In the genomic region with DNA sequence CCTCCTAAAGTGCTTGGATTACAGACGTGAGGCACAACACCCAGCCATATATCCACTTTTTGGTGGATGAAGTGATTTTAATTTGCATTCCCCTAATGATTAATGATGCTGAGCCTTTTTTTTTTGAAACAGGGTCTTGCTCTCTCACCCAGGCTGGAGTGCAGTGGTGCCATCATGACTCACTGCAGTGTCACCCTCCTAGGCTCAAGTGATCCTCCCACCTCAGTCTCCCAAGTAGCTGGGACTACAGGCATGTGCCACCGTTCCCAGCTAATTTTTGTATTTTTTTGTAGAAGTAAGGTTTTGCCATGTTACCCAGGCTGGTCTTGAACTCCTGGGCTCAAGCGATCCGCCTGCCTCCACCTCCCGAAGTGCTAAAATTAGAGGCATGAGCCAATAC, we compare ENCODE assay signal across 10 cellular contexts. TPM values are rescaled to one million over a fixed set of nuclear protein-coding genes. Genes with fewer than 3 reads are reported as not detected.
"Had no signal": no experiment of that assay in that cellular context is flagged by ENCODE, and none has a peak within 500 bp of the region (broad histone marks: within the 10 kb centered on the region; RNA-seq: fewer than 3 reads in every experiment).

No MANE protein-coding gene starts in this region.

RNA-seq across cellular contexts. Expression of a gene that starts 8.0 kb away (rescaled TPM):
- total RNA-seq: activated CD4-positive, alpha-beta memory T cell treated with anti-CD3 and anti-CD28 coated beads, Interleukin-2, amount 10 ng/mL, durations not matched to agents 7 days and 5 days; activated CD4-positive, alpha-beta T cell treated with anti-CD3 and anti-CD28 coated beads, Interleukin-2, amount 10 ng/mL, durations not matched to agents 7 days and 5 days; cardiac muscle cell; cerebellum; endodermal cell; epithelial cell of proximal tubule; esophagus mucosa; foreskin keratinocyte; T-helper 1 cell treated with Interleukin-12 subunit alpha and Interleukin-12 subunit beta and Interleukin-4 antibody, amounts not matched to agents 30 ng/mL and 1 ng/mL, for 36 hours; WTC11 had no signal
